2 cellular contexts compared by ENCODE assay signal in genomic region chr16:17847234-17847795, GRCh38.
TF ChIP-seq lines count a peak whose summit lies in the region.

No MANE protein-coding gene starts in this region.

TF ChIP-seq in H1, 55 proteins besides CTCF, POLR2A, EP300 and RAD21:
- TF ChIP-seq SRF (IDR thresholded peaks at IDR 0.05; ENCODE audit: low read depth, low read length) (no peak), EZH2 (IDR thresholded peaks at IDR 0.05; ENCODE audit: low read depth, low read length, severe bottlenecking) (no peak), RNF2 (IDR thresholded peaks at IDR 0.05; ENCODE audit: borderline replicate concordance, low read depth, low read length, missing control alignments, poor library complexity, severe bottlenecking) (no peak), ATF3 (IDR thresholded peaks at IDR 0.05; ENCODE audit: insufficient read depth, low read depth, low read length) (no peak), ASH2L (IDR thresholded peaks at IDR 0.05; ENCODE audit: low read length) (no peak), SAP30 (IDR thresholded peaks at IDR 0.05; ENCODE audit: insufficient read depth, insufficient replicate concordance, low read length) (no peak), RFX5 (IDR thresholded peaks at IDR 0.05; ENCODE audit: borderline replicate concordance, low read depth, low read length) (no peak), BRCA1 (IDR thresholded peaks at IDR 0.05; ENCODE audit: low read depth, low read length) (no peak), CEBPB (IDR thresholded peaks at IDR 0.05; ENCODE audit: low read depth, low read length) (no peak), CHD1 (IDR thresholded peaks at IDR 0.05; ENCODE audit: low read depth, low read length) (no peak), E2F6 (IDR thresholded peaks at IDR 0.05) (no peak), CTBP2 (IDR thresholded peaks at IDR 0.05; ENCODE audit: borderline replicate concordance, insufficient read depth, insufficient read length, low read length) (no peak), SIX5 (IDR thresholded peaks at IDR 0.05; ENCODE audit: low read depth, low read length) (no peak), SIN3A (conservative IDR thresholded peaks at IDR 0.05 in 1 of 2, IDR thresholded peaks at IDR 0.05 in 1 of 2; ENCODE audit: low read depth in 1 of 2, low read length in 2 of 2) (no peak), TAF1 (IDR thresholded peaks at IDR 0.05; ENCODE audit: low read depth, low read length) (no peak)

TF ChIP-seq in HepG2, 621 proteins besides CTCF, POLR2A, EP300 and RAD21 (continues in another document):
- TF ChIP-seq SP140L (CRISPR knock-in tag; IDR thresholded peaks at IDR 0.05; ENCODE audit: borderline replicate concordance) (no peak), ZSCAN21 (CRISPR knock-in tag; IDR thresholded peaks at IDR 0.05; ENCODE audit: borderline replicate concordance) (no peak), HDAC1 (CRISPR knock-in tag; IDR thresholded peaks at IDR 0.05) (peak; percentile 21; the same call in 1 of the 2 replicates), ZBTB25 (CRISPR knock-in tag; IDR thresholded peaks at IDR 0.05) (no peak), ZNF724P (CRISPR knock-in tag; IDR thresholded peaks at IDR 0.05; ENCODE audit: borderline replicate concordance) (no peak), HMGXB4 (CRISPR knock-in tag; IDR thresholded peaks at IDR 0.05; ENCODE audit: borderline replicate concordance in 1 of 2, low read depth in 1 of 2) (no peak), ZKSCAN8 (CRISPR knock-in tag; IDR thresholded peaks at IDR 0.05; ENCODE audit: borderline replicate concordance) (no peak), ZNF598 (CRISPR knock-in tag; IDR thresholded peaks at IDR 0.05; ENCODE audit: borderline replicate concordance) (no peak), POLR2G (IDR thresholded peaks at IDR 0.05; ENCODE audit: low read depth, low read length) (no peak), SRY (CRISPR knock-in tag; IDR thresholded peaks at IDR 0.05) (no peak), MTF2 (CRISPR knock-in tag; IDR thresholded peaks at IDR 0.05; ENCODE audit: borderline replicate concordance) (no peak), NPAS2 (CRISPR knock-in tag; IDR thresholded peaks at IDR 0.05; ENCODE audit: borderline replicate concordance) (no peak), RBAK (CRISPR knock-in tag; IDR thresholded peaks at IDR 0.05) (no peak), NFE2 (CRISPR knock-in tag; IDR thresholded peaks at IDR 0.05) (no peak), HINFP (CRISPR knock-in tag; IDR thresholded peaks at IDR 0.05; ENCODE audit: low read depth) (no peak), POGZ (CRISPR knock-in tag; IDR thresholded peaks at IDR 0.05) (0 out of 2 replicates have a peak, but pooled peaks have one; percentile 13), ZBTB7B (CRISPR knock-in tag; IDR thresholded peaks at IDR 0.05) (no peak), E2F5 (CRISPR knock-in tag; conservative IDR thresholded peaks at IDR 0.05) (no peak), STAT6 (CRISPR knock-in tag; IDR thresholded peaks at IDR 0.05; ENCODE audit: borderline replicate concordance) (no peak), ATF1 (CRISPR knock-in tag; IDR thresholded peaks at IDR 0.05) (no peak), HNF4A (CRISPR knock-in tag; IDR thresholded peaks at IDR 0.05) (peak; percentile 69), TERF1 (CRISPR knock-in tag; IDR thresholded peaks at IDR 0.05) (no peak), KLF15 (CRISPR knock-in tag; IDR thresholded peaks at IDR 0.05; ENCODE audit: borderline replicate concordance) (no peak), ZNF512B (CRISPR knock-in tag; IDR thresholded peaks at IDR 0.05; ENCODE audit: borderline replicate concordance) (no peak), MTA1 (CRISPR knock-in tag; IDR thresholded peaks at IDR 0.05; ENCODE audit: borderline replicate concordance) (no peak), DBP (CRISPR knock-in tag; IDR thresholded peaks at IDR 0.05; ENCODE audit: not compliant biosample characterization) (no peak), ZNF33B (CRISPR knock-in tag; IDR thresholded peaks at IDR 0.05) (no peak), ZNF431 (CRISPR knock-in tag; IDR thresholded peaks at IDR 0.05; ENCODE audit: borderline replicate concordance, low read depth) (no peak), ISX (CRISPR knock-in tag; conservative IDR thresholded peaks at IDR 0.05) (no peak), ZNF770 (CRISPR knock-in tag; IDR thresholded peaks at IDR 0.05) (peak; percentile 93), DZIP1 (CRISPR knock-in tag; IDR thresholded peaks at IDR 0.05) (no peak), SOX6 (IDR thresholded peaks at IDR 0.05) (no peak), SOX6 (CRISPR knock-in tag; IDR thresholded peaks at IDR 0.05) (peak; percentile 40; the same call in 1 of the 2 replicates), TEF (CRISPR knock-in tag; IDR thresholded peaks at IDR 0.05) (no peak), THAP11 (CRISPR knock-in tag; IDR thresholded peaks at IDR 0.05) (no peak)
